Comparison of ENCODE assay signal across 12 cellular contexts in the genomic region with DNA sequence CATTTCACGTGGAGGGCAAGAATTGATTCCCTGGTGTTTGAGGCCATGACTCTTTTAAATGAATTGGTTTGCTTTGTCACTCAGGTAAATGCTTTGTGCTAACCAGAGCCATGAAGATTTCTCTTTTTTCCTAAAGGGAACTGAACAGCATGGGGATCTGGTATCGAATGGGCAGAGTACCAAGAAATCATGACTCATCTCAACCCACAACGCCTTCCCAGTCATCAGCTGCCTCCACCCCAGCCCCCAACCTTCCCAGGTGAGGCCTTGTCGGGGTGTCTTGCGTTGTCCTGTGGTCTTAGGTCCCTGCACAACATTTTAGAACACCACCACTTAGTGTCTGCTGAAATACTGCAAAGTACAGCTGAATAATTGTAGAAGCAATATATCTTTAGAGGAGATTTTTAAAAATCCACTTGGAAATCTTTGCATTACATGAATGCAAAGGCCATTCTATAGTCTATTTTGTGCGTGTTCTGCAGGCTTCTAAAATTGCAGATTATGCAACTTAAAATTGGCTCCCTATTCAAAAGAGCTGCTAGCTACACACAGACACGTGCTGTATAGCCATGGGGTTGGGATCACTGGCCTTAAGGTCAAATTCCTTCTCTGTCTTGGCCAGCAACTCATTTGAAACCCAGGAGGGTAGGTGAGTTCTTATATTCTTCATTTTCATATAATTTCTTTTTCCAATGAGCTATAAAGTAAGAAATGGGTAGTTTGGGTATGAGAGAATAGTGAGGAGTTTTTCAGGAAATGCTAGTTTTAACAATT.
DNase-seq lines count a peak whose midpoint lies in the region; TF ChIP-seq lines count a peak whose summit lies in the region.
"Had no signal": no experiment of that assay in that cellular context is flagged by ENCODE, and none has a peak within 500 bp of the region (broad histone marks: within the 10 kb centered on the region; RNA-seq: fewer than 3 reads in every experiment).

No MANE protein-coding gene starts in this region.

- no peak overlapping the region for H3K4me3 ChIP-seq in fibroblast of villous mesenchyme (ENCODE audit: low read depth, low read length)

- no peak for TF ChIP-seq CTCF in fibroblast of villous mesenchyme (IDR thresholded peaks at IDR 0.05; ENCODE audit: insufficient read depth, low read depth, low read length)

- peak; percentile 22 for DNase-seq in stimulated activated CD4-positive, alpha-beta T cell treated with anti-CD3 and anti-CD28 coated beads, Interleukin-15, amount 100 ng/mL, for 24 hours
- DNase-seq in stimulated activated CD4-positive, alpha-beta T cell treated with anti-CD3 and anti-CD28 coated beads, Interleukin-2, amount 100 ng/mL, for 24 hours = no peak
- DNase-seq in T-helper 22 cell (ENCODE audit: low read depth) = peak; percentile 9
- DNase-seq in fibroblast of villous mesenchyme (ENCODE audit: low read depth) = peak; percentile 36
- no peak for DNase-seq in NCI-H748 (lab: John Stamatoyannopoulos, UW; ENCODE audit: unreplicated experiment)
- no peak for DNase-seq in effector CD8-positive, alpha-beta T cell (lab: John Stamatoyannopoulos, UW)
- no peak for DNase-seq in stimulated activated CD4-positive, alpha-beta T cell treated with anti-CD3 and anti-CD28 coated beads, Interleukin-4, amount 100 ng/mL, for 1 hour
- no peak for DNase-seq in SIG-M5 (lab: John Stamatoyannopoulos, UW)
- DNase-seq: activated CD4-positive, alpha-beta T cell treated with anti-CD3 and anti-CD28 coated beads, Interleukin-2, amount 50 U/mL, for 1 hour; DMS153; naive B cell; NCI-H524 treated with DMSO at 0.1 percent for 48 hours had no signal

Comparison
In these comparisons a context has a peak if more than half of its experiments do, and no peak if none do; other contexts are left out.
1. DNase-seq: peak in stimulated activated CD4-positive, alpha-beta T cell treated with anti-CD3 and anti-CD28 coated beads, Interleukin-15, amount 100 ng/mL, for 24 hours (single experiment), T-helper 22 cell (single experiment) and fibroblast of villous mesenchyme (single experiment); none in stimulated activated CD4-positive, alpha-beta T cell treated with anti-CD3 and anti-CD28 coated beads, Interleukin-2, amount 100 ng/mL, for 24 hours (0 of 2), NCI-H748 (single experiment), effector CD8-positive, alpha-beta T cell (single experiment), stimulated activated CD4-positive, alpha-beta T cell treated with anti-CD3 and anti-CD28 coated beads, Interleukin-4, amount 100 ng/mL, for 1 hour (single experiment) and SIG-M5 (single experiment).